In the genomic region with DNA sequence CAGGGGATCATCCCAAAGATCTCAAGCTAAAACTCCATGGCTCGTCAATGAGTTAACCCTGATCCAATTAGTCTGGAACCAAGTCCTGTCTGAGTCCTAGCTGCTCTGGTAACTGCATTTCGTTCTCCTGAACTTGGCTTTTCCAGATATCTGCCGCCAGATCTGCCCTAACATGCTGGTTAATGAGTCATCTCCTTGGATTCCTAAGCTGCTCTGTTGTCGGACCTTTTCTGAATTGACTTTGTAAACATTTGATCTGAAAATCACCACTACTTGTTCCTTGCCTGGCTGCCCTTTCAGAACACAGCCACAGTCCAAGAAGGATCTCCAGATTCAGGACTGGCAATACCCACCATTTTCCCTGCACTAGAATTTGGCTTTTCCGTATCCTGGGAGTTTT, we compare ENCODE assay signal across 14 cellular contexts.
DNase-seq lines count a peak whose midpoint lies in the region; ATAC-seq, FAIRE-seq and TF ChIP-seq lines count a peak whose summit lies in the region.
"Had no signal": no experiment of that assay in that cellular context is flagged by ENCODE, and none has a peak within 500 bp of the region (broad histone marks: within the 10 kb centered on the region; RNA-seq: fewer than 3 reads in every experiment).

No MANE protein-coding gene starts in this region.

- ATAC-seq in esophagus mucosa (peak; percentile 66), GM21367 (IDR thresholded peaks at IDR 0.05; ENCODE audit: unreplicated experiment) (no peak), gastrocnemius medialis (no peak)
- ATAC-seq in activated CD8-positive, alpha-beta T cell treated with anti-CD3 and anti-CD28 coated beads, Interleukin-2, amount 10 ng/mL, durations not matched to agents 7 days and 5 days, result no peak
- ATAC-seq: heart left ventricle had no signal

- H3K4me1 ChIP-seq in prostate gland (replicated peaks) (peaks cover 9% of the 10 kb centered on the region), gastrocnemius medialis (no peaks in the 10 kb centered on the region)
- H3K4me1 ChIP-seq: heart left ventricle had no signal

- CTCF ChIA-PET in activated CD8-positive, alpha-beta T cell treated with anti-CD3 and anti-CD28 coated beads, Interleukin-2, amount 10 ng/mL, durations not matched to agents 7 days and 5 days (lab: Charles Lee), result interaction anchor here (0.5 kb wide), 1 partner anchor 837 kb away, joined by 3 read pairs; no protein-coding TSS in a partner anchor

- TF ChIP-seq POLR2A in prostate gland (IDR thresholded peaks at IDR 0.05), result no peak
- TF ChIP-seq POLR2A in gastrocnemius medialis (IDR thresholded peaks at IDR 0.05), result no peak

- H3K4me3 Mint-ChIP-seq in activated CD8-positive, alpha-beta T cell treated with anti-CD3 and anti-CD28 coated beads, Interleukin-2, amount 10 ng/mL, durations not matched to agents 7 days and 5 days, result no peak overlapping the region
- H3K4me3 Mint-ChIP-seq: mesothelial cell of epicardium; T-helper 1 cell treated with Interleukin-12 subunit alpha and Interleukin-12 subunit beta and Interleukin-4 antibody, amounts not matched to agents 30 μg/mL and 1 μg/mL, for 36 hours had no signal

- no peak overlapping the region for H3K4me3 ChIP-seq in prostate gland
- H3K4me3 ChIP-seq in gastrocnemius medialis, result no peak overlapping the region
- H3K4me3 ChIP-seq: heart left ventricle had no signal

- H3K27me3 ChIP-seq in prostate gland (replicated peaks; ENCODE audit: insufficient read depth), result no peaks in the 10 kb centered on the region
- no peaks in the 10 kb centered on the region for H3K27me3 ChIP-seq in gastrocnemius medialis

- H3K36me3 Mint-ChIP-seq in activated CD8-positive, alpha-beta T cell treated with anti-CD3 and anti-CD28 coated beads, Interleukin-2, amount 10 ng/mL, durations not matched to agents 7 days and 5 days (ENCODE audit: low read depth), result no peaks in the 10 kb centered on the region
- H3K36me3 Mint-ChIP-seq: mesothelial cell of epicardium had no signal

- no peaks in the 10 kb centered on the region for H3K36me3 ChIP-seq in prostate gland
- no peaks in the 10 kb centered on the region for H3K36me3 ChIP-seq in gastrocnemius medialis
- H3K36me3 ChIP-seq: heart left ventricle had no signal

- no peaks in the 10 kb centered on the region for H3K9me3 ChIP-seq in prostate gland
- H3K9me3 ChIP-seq in gastrocnemius medialis, result no peaks in the 10 kb centered on the region
- H3K9me3 ChIP-seq: heart left ventricle had no signal

- intact Hi-C loops in prostate gland (cut with DNase I) (no loop called here), gastrocnemius medialis (cut with DNase I; ENCODE audit: low total_unique reads) (no loop called here)

- H3K27ac Mint-ChIP-seq in activated CD8-positive, alpha-beta T cell treated with anti-CD3 and anti-CD28 coated beads, Interleukin-2, amount 10 ng/mL, durations not matched to agents 7 days and 5 days, result no peak overlapping the region
- H3K27ac Mint-ChIP-seq: mesothelial cell of epicardium; T-helper 1 cell treated with Interleukin-12 subunit alpha and Interleukin-12 subunit beta and Interleukin-4 antibody, amounts not matched to agents 30 μg/mL and 1 μg/mL, for 36 hours had no signal

- 22% methylated on average over 5 of the region's 5 CpGs for WGBS in prostate gland

- in situ Hi-C loops in gastrocnemius medialis (cut with MboI; ENCODE audit: low sequenced_read_pairs in 4 of 4), result no loop called here

- no peaks in the 10 kb centered on the region for H3K4me1 Mint-ChIP-seq in activated CD8-positive, alpha-beta T cell treated with anti-CD3 and anti-CD28 coated beads, Interleukin-2, amount 10 ng/mL, durations not matched to agents 7 days and 5 days (ENCODE audit: low read depth)

- FAIRE-seq in RCC 7860 (lab: Jason Lieb, UNC) (peak; percentile 65), frontal cortex (lab: Jason Lieb, UNC) (no peak)
- FAIRE-seq: D721Med had no signal

- no peaks in the 10 kb centered on the region for H3K9me3 Mint-ChIP-seq in activated CD8-positive, alpha-beta T cell treated with anti-CD3 and anti-CD28 coated beads, Interleukin-2, amount 10 ng/mL, durations not matched to agents 7 days and 5 days (ENCODE audit: insufficient read depth)
- H3K9me3 Mint-ChIP-seq: mesothelial cell of epicardium; T-helper 1 cell treated with Interleukin-12 subunit alpha and Interleukin-12 subunit beta and Interleukin-4 antibody, amounts not matched to agents 30 μg/mL and 1 μg/mL, for 36 hours had no signal

- POLR2A ChIA-PET in activated CD8-positive, alpha-beta T cell treated with anti-CD3 and anti-CD28 coated beads, Interleukin-2, amount 10 ng/mL, durations not matched to agents 7 days and 5 days (lab: Charles Lee), result no interaction called here

- H3K27me3 Mint-ChIP-seq in activated CD8-positive, alpha-beta T cell treated with anti-CD3 and anti-CD28 coated beads, Interleukin-2, amount 10 ng/mL, durations not matched to agents 7 days and 5 days (ENCODE audit: low read depth), result no peaks in the 10 kb centered on the region

- no peak for TF ChIP-seq CTCF in prostate gland (IDR thresholded peaks at IDR 0.05)
- TF ChIP-seq CTCF in gastrocnemius medialis (IDR thresholded peaks at IDR 0.05 in 4 of 5, conservative IDR thresholded peaks at IDR 0.05 in 1 of 5), result no peak

- DNase-seq in GM03348 (ENCODE audit: low spot score) (peak; percentile 72), RCC 7860 (ENCODE audit: low spot score) (peak; percentile 50), prostate gland (ENCODE audit: low spot score) (peak; percentile 51), frontal cortex (ENCODE audit: low spot score in 2 of 2) (no peak), gastrocnemius medialis (no peak)
- no peak for DNase-seq in activated CD8-positive, alpha-beta T cell treated with anti-CD3 and anti-CD28 coated beads, Interleukin-2, amount 10 ng/mL, durations not matched to agents 7 days and 5 days
- DNase-seq: aorta, heart left ventricle, NCI-H526 treated with DMSO at 0.1 percent for 48 hours had no signal

- H3K27ac ChIP-seq in prostate gland, result no peak overlapping the region
- no peak overlapping the region for H3K27ac ChIP-seq in gastrocnemius medialis
- H3K27ac ChIP-seq: heart left ventricle had no signal

Comparison
In these comparisons a context has a peak if more than half of its experiments do, and no peak if none do; other contexts are left out.
1. DNase-seq: peak in GM03348 (single experiment), RCC 7860 (single experiment) and prostate gland (single experiment); none in frontal cortex (0 of 2), activated CD8-positive, alpha-beta T cell treated with anti-CD3 and anti-CD28 coated beads, Interleukin-2, amount 10 ng/mL, durations not matched to agents 7 days and 5 days (single experiment) and gastrocnemius medialis (0 of 2).